ENCODE assay signal across 1 cellular context in genomic region chr13:45335397-45336024, GRCh38.
A peak's percentile ranks its signal among the peaks of the same experiment; 100 is the strongest.
TF ChIP-seq lines count a peak whose summit lies in the region.

No MANE protein-coding gene starts in this region.

TF ChIP-seq in HepG2, 621 proteins besides CTCF, POLR2A, EP300 and RAD21 (continued from another document):
- TF ChIP-seq, protein P1, sequence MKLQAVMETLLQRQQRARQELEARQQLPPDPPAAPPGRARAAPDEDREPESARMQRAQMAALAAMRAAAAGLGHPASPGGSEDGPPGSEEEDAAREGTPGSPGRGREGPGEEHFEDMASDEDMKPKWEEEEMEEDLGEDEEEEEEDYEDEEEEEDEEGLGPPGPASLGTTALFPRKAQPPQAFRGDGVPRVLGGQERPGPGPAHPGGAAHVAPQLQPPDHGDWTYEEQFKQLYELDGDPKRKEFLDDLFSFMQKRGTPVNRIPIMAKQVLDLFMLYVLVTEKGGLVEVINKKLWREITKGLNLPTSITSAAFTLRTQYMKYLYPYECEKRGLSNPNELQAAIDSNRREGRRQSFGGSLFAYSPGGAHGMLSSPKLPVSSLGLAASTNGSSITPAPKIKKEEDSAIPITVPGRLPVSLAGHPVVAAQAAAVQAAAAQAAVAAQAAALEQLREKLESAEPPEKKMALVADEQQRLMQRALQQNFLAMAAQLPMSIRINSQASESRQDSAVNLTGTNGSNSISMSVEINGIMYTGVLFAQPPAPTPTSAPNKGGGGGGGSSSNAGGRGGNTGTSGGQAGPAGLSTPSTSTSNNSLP (IDR thresholded peaks at IDR 0.05; ENCODE audit: low read depth, low read length), result peak; percentile 11; the same call in 1 of the 2 replicates
- peak; percentile 36; the same call in 1 of the 2 replicates for TF ChIP-seq YEATS4 (CRISPR knock-in tag; IDR thresholded peaks at IDR 0.05; ENCODE audit: borderline replicate concordance)
- TF ChIP-seq MED1 (CRISPR knock-in tag; IDR thresholded peaks at IDR 0.05), result peak; percentile 60
- peak; percentile 85 for TF ChIP-seq CEBPB (IDR thresholded peaks at IDR 0.05; ENCODE audit: borderline replicate concordance, low read depth, low read length)
- TF ChIP-seq SMAD3 (CRISPR knock-in tag; IDR thresholded peaks at IDR 0.05), result no peak
- TF ChIP-seq ZNF224 (CRISPR knock-in tag; IDR thresholded peaks at IDR 0.05), result 0 out of 2 replicates have a peak, but pooled peaks have one; percentile 44
- no peak for TF ChIP-seq ZNF512B (CRISPR knock-in tag; IDR thresholded peaks at IDR 0.05; ENCODE audit: borderline replicate concordance)
- 0 out of 2 replicates have a peak, but pooled peaks have one; percentile 56 for TF ChIP-seq ZNF451 (CRISPR knock-in tag; IDR thresholded peaks at IDR 0.05)
- TF ChIP-seq POLR2AphosphoS2 (IDR thresholded peaks at IDR 0.05; ENCODE audit: low read depth, low read length), result 0 out of 2 replicates have a peak, but pooled peaks have one; percentile 48
- TF ChIP-seq AGO2 (optimal IDR thresholded peaks at IDR 0.05; ENCODE audit: low read depth, low read length), result peak; percentile 53
- TF ChIP-seq LBX2 (CRISPR knock-in tag; IDR thresholded peaks at IDR 0.05; ENCODE audit: borderline replicate concordance), result no peak
- TF ChIP-seq, protein P2, sequence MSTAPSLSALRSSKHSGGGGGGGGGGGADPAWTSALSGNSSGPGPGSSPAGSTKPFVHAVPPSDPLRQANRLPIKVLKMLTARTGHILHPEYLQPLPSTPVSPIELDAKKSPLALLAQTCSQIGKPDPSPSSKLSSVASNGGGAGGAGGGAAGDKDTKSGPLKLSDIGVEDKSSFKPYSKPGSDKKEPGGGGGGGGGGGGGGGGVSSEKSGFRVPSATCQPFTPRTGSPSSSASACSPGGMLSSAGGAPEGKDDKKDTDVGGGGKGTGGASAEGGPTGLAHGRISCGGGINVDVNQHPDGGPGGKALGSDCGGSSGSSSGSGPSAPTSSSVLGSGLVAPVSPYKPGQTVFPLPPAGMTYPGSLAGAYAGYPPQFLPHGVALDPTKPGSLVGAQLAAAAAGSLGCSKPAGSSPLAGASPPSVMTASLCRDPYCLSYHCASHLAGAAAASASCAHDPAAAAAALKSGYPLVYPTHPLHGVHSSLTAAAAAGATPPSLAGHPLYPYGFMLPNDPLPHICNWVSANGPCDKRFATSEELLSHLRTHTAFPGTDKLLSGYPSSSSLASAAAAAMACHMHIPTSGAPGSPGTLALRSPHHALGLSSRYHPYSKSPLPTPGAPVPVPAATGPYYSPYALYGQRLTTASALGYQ (CRISPR knock-in tag; IDR thresholded peaks at IDR 0.05), result 0 out of 2 replicates have a peak, but pooled peaks have one; percentile 39
- no peak for TF ChIP-seq MAZ (IDR thresholded peaks at IDR 0.05; ENCODE audit: borderline replicate concordance, low read depth, low read length)
- 0 out of 2 replicates have a peak, but pooled peaks have one; percentile 27 for TF ChIP-seq MAZ (CRISPR knock-in tag; IDR thresholded peaks at IDR 0.05; ENCODE audit: low read depth)
- TF ChIP-seq, protein P3, sequence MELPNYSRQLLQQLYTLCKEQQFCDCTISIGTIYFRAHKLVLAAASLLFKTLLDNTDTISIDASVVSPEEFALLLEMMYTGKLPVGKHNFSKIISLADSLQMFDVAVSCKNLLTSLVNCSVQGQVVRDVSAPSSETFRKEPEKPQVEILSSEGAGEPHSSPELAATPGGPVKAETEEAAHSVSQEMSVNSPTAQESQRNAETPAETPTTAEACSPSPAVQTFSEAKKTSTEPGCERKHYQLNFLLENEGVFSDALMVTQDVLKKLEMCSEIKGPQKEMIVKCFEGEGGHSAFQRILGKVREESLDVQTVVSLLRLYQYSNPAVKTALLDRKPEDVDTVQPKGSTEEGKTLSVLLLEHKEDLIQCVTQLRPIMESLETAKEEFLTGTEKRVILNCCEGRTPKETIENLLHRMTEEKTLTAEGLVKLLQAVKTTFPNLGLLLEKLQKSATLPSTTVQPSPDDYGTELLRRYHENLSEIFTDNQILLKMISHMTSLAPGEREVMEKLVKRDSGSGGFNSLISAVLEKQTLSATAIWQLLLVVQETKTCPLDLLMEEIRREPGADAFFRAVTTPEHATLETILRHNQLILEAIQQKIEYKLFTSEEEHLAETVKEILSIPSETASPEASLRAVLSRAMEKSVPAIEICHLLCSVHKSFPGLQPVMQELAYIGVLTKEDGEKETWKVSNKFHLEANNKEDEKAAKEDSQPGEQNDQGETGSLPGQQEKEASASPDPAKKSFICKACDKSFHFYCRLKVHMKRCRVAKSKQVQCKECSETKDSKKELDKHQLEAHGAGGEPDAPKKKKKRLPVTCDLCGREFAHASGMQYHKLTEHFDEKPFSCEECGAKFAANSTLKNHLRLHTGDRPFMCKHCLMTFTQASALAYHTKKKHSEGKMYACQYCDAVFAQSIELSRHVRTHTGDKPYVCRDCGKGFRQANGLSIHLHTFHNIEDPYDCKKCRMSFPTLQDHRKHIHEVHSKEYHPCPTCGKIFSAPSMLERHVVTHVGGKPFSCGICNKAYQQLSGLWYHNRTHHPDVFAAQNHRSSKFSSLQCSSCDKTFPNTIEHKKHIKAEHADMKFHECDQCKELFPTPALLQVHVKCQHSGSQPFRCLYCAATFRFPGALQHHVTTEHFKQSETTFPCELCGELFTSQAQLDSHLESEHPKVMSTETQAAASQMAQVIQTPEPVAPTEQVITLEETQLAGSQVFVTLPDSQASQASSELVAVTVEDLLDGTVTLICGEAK (IDR thresholded peaks at IDR 0.05), result no peak
- TF ChIP-seq, protein P3 (CRISPR knock-in tag; IDR thresholded peaks at IDR 0.05), result 0 out of 2 replicates have a peak, but pooled peaks have one; percentile 30
- TF ChIP-seq RBM22 (optimal IDR thresholded peaks at IDR 0.05; ENCODE audit: low read length), result peak; percentile 94
- TF ChIP-seq MXD4 (CRISPR knock-in tag; IDR thresholded peaks at IDR 0.05), result no peak; the same call in 1 of the 2 replicates
TF ChIP-seq in HepG2: peak in this region for 73.
